Comparison of ENCODE assay signal across 12 cellular contexts in the genomic region with DNA sequence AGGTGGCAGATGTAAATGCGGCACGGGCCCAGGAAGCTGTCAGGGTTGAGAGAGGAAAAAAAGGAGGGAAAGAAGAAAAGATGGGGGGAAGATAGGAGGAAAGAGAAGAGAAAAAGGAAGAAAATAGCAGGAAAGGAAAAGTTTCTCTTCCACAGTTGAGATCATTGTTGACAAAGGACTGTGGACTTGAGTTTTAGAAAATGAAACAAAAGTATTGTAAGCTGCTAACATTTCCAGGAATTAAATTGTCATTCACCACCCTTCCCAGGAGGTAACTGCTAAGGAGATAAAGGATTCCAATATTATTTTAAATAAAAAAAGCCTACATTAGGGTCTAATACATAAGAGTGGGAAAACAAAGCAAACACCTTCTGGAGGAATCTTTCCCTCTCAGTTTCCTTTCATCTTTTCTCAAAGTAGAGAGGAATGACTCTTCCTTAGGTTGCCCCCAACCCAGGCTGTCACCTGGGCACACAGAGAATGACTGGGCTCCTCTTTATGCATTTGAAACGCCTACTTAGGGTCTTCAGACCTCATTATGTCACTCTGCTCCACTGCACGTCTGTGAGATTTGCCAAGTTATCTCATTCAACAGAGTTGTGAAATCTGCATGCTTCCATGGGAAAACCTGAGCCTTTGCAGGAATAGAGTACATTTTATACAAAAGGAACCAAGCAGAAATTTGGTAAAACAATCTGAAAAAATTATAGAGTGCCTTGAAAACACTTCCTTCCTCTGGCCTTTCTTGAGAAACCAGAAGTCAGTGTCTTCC.
DNase-seq lines count a peak whose midpoint lies in the region; ATAC-seq, FAIRE-seq and TF ChIP-seq lines count a peak whose summit lies in the region.
"Had no signal": no experiment of that assay in that cellular context is flagged by ENCODE, and none has a peak within 500 bp of the region (broad histone marks: within the 10 kb centered on the region; RNA-seq: fewer than 3 reads in every experiment).

No MANE protein-coding gene starts in this region.

- no peak for TF ChIP-seq CTCF in OCI-LY7 (conservative IDR thresholded peaks at IDR 0.05; ENCODE audit: low read length)
- TF ChIP-seq CTCF in nephron (IDR thresholded peaks at IDR 0.05; ENCODE audit: unreplicated experiment in 3 of 3): no peak

- FAIRE-seq in GM18507 (lab: Jason Lieb, UNC): peak; percentile 33
- FAIRE-seq: bronchial epithelial cell had no signal

- no peaks in the 10 kb centered on the region for H3K36me3 ChIP-seq in OCI-LY7 (ENCODE audit: insufficient read depth, low read length)

- H3K9me2 ChIP-seq in OCI-LY7 (ENCODE audit: insufficient read depth, low read length): no peaks in the 10 kb centered on the region

- BruUV-seq in OCI-LY7 (replicated peaks; lab: Mats Ljungman, UMichigan): no TSS peak

- peak overlapping the region; percentile 8 to 75 for H3K27ac Mint-ChIP-seq in effector memory CD8-positive, alpha-beta T cell
- peak overlapping the region in 2 of 3 experiments; percentile 58 to 75 for H3K27ac Mint-ChIP-seq in nephron

- intact Hi-C loops in OCI-LY7 (cut with micrococcal nuclease; ENCODE audit: unreplicated experiment): no loop called here

- peak overlapping the region; percentile 21 to 37 for H3K4me3 Mint-ChIP-seq in effector memory CD8-positive, alpha-beta T cell
- no peak overlapping the region for H3K4me3 Mint-ChIP-seq in nephron

- H3K4me1 Mint-ChIP-seq in effector memory CD8-positive, alpha-beta T cell (ENCODE audit: low read depth in 2 of 2): peaks cover 60 to 77% of the 10 kb centered on the region in 2 donors
- H3K4me1 Mint-ChIP-seq in nephron: peaks cover 54% of the 10 kb centered on the region

- CTCF ChIA-PET in OCI-LY7 (lab: Charles Lee; ENCODE audit: unreplicated experiment): no interaction called here

- no peak for ATAC-seq in effector memory CD8-positive, alpha-beta T cell (replicated peaks)
- ATAC-seq in GM21423 (IDR thresholded peaks at IDR 0.05; ENCODE audit: unreplicated experiment): no peak
- no peak for ATAC-seq in HG03521 (IDR thresholded peaks at IDR 0.05; ENCODE audit: unreplicated experiment)

- peaks cover 1% of the 10 kb centered on the region for H3K4me1 ChIP-seq in OCI-LY7 (ENCODE audit: insufficient read depth, low read length, poor library complexity, severe bottlenecking)

- H3K79me2 ChIP-seq in OCI-LY7 (ENCODE audit: insufficient read depth, low read depth, low read length): no peaks in the 10 kb centered on the region

- no peaks in the 10 kb centered on the region for H4K20me1 ChIP-seq in OCI-LY7 (ENCODE audit: insufficient read depth, low read length)

- peak overlapping the region; percentile 40 for H2AFZ ChIP-seq in OCI-LY7 (ENCODE audit: low read length)

- H3K4me3 ChIP-seq in OCI-LY7 (ENCODE audit: low read depth, low read length, poor library complexity, severe bottlenecking): no peak overlapping the region

- no peak overlapping the region for H3K27ac ChIP-seq in OCI-LY7 (ENCODE audit: low read depth, low read length, poor library complexity, severe bottlenecking)

- DNase-seq in GM18507 (ENCODE audit: extremely low spot score, insufficient read length, low read depth) (no peak), OCI-LY7 (ENCODE audit: low spot score) (no peak), SIG-M5 (lab: John Stamatoyannopoulos, UW) (no peak)
- no peak for DNase-seq in effector memory CD8-positive, alpha-beta T cell
- DNase-seq: activated CD4-positive, alpha-beta T cell treated with anti-CD3 and anti-CD28 coated beads, Interleukin-2, amount 50 U/mL, for 1 hour; DMS53; GOT3; stimulated activated naive CD4-positive, alpha-beta T cell had no signal

- no peak overlapping the region for H3K4me2 ChIP-seq in OCI-LY7 (ENCODE audit: low read length)

- H3K9me3 Mint-ChIP-seq in effector memory CD8-positive, alpha-beta T cell: no peaks in the 10 kb centered on the region
- no peaks in the 10 kb centered on the region for H3K9me3 Mint-ChIP-seq in nephron

- H3K36me3 Mint-ChIP-seq in effector memory CD8-positive, alpha-beta T cell (ENCODE audit: insufficient read depth): no peaks in the 10 kb centered on the region
- no peaks in the 10 kb centered on the region for H3K36me3 Mint-ChIP-seq in nephron (ENCODE audit: low read depth)

- no peaks in the 10 kb centered on the region for H3K9me3 ChIP-seq in OCI-LY7 (ENCODE audit: low read length)

- POLR2A ChIA-PET in OCI-LY7 (lab: Charles Lee): interaction anchor here (0.7 kb wide), 3 partner anchors 8 to 520 kb away, joined by 3 to 4 read pairs (median 3); no protein-coding TSS in a partner anchor

- H3K27me3 Mint-ChIP-seq in effector memory CD8-positive, alpha-beta T cell: no peaks in the 10 kb centered on the region
- no peaks in the 10 kb centered on the region for H3K27me3 Mint-ChIP-seq in nephron (ENCODE audit: low read depth)

Comparison
In these comparisons a context has a peak if more than half of its experiments do, and no peak if none do; other contexts are left out.
1. H3K4me3 Mint-ChIP-seq: peak in effector memory CD8-positive, alpha-beta T cell (2 of 2); none in nephron (0 of 3).